31 cellular contexts compared by ENCODE assay signal in genomic region chr4:159725571-159725970, GRCh38.
"Had no signal": no experiment of that assay in that cellular context is flagged by ENCODE, and none has a peak within 500 bp of the region (broad histone marks: within the 10 kb centered on the region; RNA-seq: fewer than 3 reads in every experiment).

No MANE protein-coding gene starts in this region.

- H3K4me3 ChIP-seq: K562 had no signal

- H3K27me3 Mint-ChIP-seq: activated B cell treated with CpG ODN at 0.5 μM for 24 hours; activated CD4-positive, alpha-beta memory T cell treated with anti-CD3 and anti-CD28 coated beads, Interleukin-2, amount 10 ng/mL, durations not matched to agents 7 days and 5 days; activated CD8-positive, alpha-beta memory T cell treated with anti-CD3 and anti-CD28 coated beads, Interleukin-2, amount 10 ng/mL, durations not matched to agents 7 days and 5 days; activated naive CD8-positive, alpha-beta T cell treated with anti-CD3 and anti-CD28 coated beads for 36 hours had no signal

- DNase-seq: activated B cell treated with CpG ODN at 0.5 μM for 24 hours; activated CD4-positive, alpha-beta memory T cell treated with anti-CD3 and anti-CD28 coated beads, Interleukin-2, amount 10 ng/mL, durations not matched to agents 7 days and 5 days; activated CD4-positive, alpha-beta T cell treated with anti-CD3 and anti-CD28 coated beads for 4 hours; activated CD4-positive, alpha-beta T cell treated with anti-CD3 and anti-CD28 coated beads, Interleukin-2, amount 50 U/mL, for 1 hour; activated CD4-positive, CD25-positive, alpha-beta regulatory T cell treated with anti-CD3 and anti-CD28 coated beads, Interleukin-2, amount 50 U/mL, for 72 hours; activated CD8-positive, alpha-beta memory T cell treated with anti-CD3 and anti-CD28 coated beads for 24 hours; activated CD8-positive, alpha-beta memory T cell treated with anti-CD3 and anti-CD28 coated beads, Interleukin-2, amount 10 ng/mL, durations not matched to agents 7 days and 5 days; activated CD8-positive, alpha-beta memory T cell treated with anti-CD3 and anti-CD28 coated beads, Interleukin-2, amount 50 U/mL, for 48 hours; activated effector memory CD4-positive, alpha-beta T cell treated with Interleukin-2 at 50 U/mL for 16 hours; activated naive CD4-positive, alpha-beta T cell; activated naive CD4-positive, alpha-beta T cell treated with anti-CD3 and anti-CD28 coated beads, Interleukin-2, amount 50 U/mL, for 16 hours; activated naive CD8-positive, alpha-beta T cell treated with anti-CD3 and anti-CD28 coated beads for 36 hours; activated T-cell treated with anti-CD3 and anti-CD28 coated beads, Interleukin-2, amount 50 U/mL, for 48 hours; amniotic stem cell; aorta; brain microvascular endothelial cell; MM.1S; NCI-H1092 treated with DMSO at 0.1 percent for 48 hours; NCI-H146; NCI-H187 treated with DMSO at 0.1 percent for 48 hours; NCI-H2081; NCI-H226; NCI-H446 treated with DMSO at 0.1 percent for 48 hours; NCI-H524; Right ventricle myocardium superior; SW 1271; T-helper 1 cell; T-helper 2 cell; T-helper 9 cell had no signal

- H3K4me3 Mint-ChIP-seq: activated B cell treated with CpG ODN at 0.5 μM for 24 hours; activated CD4-positive, alpha-beta memory T cell treated with anti-CD3 and anti-CD28 coated beads, Interleukin-2, amount 10 ng/mL, durations not matched to agents 7 days and 5 days; activated CD8-positive, alpha-beta memory T cell treated with anti-CD3 and anti-CD28 coated beads, Interleukin-2, amount 10 ng/mL, durations not matched to agents 7 days and 5 days; activated naive CD8-positive, alpha-beta T cell treated with anti-CD3 and anti-CD28 coated beads for 36 hours had no signal

- H3K27ac ChIP-seq: brain microvascular endothelial cell, VCaP had no signal

- H3K4me1 Mint-ChIP-seq: activated B cell treated with CpG ODN at 0.5 μM for 24 hours; activated CD4-positive, alpha-beta memory T cell treated with anti-CD3 and anti-CD28 coated beads, Interleukin-2, amount 10 ng/mL, durations not matched to agents 7 days and 5 days; activated CD8-positive, alpha-beta memory T cell treated with anti-CD3 and anti-CD28 coated beads, Interleukin-2, amount 10 ng/mL, durations not matched to agents 7 days and 5 days; activated naive CD8-positive, alpha-beta T cell treated with anti-CD3 and anti-CD28 coated beads for 36 hours had no signal

- H3K36me3 ChIP-seq: brain microvascular endothelial cell had no signal

- H3K27me3 ChIP-seq: brain microvascular endothelial cell had no signal

- H3K36me3 Mint-ChIP-seq: activated CD8-positive, alpha-beta memory T cell treated with anti-CD3 and anti-CD28 coated beads, Interleukin-2, amount 10 ng/mL, durations not matched to agents 7 days and 5 days; activated naive CD8-positive, alpha-beta T cell treated with anti-CD3 and anti-CD28 coated beads for 36 hours had no signal

- H3K27ac Mint-ChIP-seq: activated B cell treated with CpG ODN at 0.5 μM for 24 hours; activated CD4-positive, alpha-beta memory T cell treated with anti-CD3 and anti-CD28 coated beads, Interleukin-2, amount 10 ng/mL, durations not matched to agents 7 days and 5 days; activated CD8-positive, alpha-beta memory T cell treated with anti-CD3 and anti-CD28 coated beads, Interleukin-2, amount 10 ng/mL, durations not matched to agents 7 days and 5 days; activated naive CD8-positive, alpha-beta T cell treated with anti-CD3 and anti-CD28 coated beads for 36 hours had no signal

- H3K9me3 Mint-ChIP-seq: activated CD4-positive, alpha-beta memory T cell treated with anti-CD3 and anti-CD28 coated beads, Interleukin-2, amount 10 ng/mL, durations not matched to agents 7 days and 5 days; activated naive CD8-positive, alpha-beta T cell treated with anti-CD3 and anti-CD28 coated beads for 36 hours had no signal
